In genomic region chr1:203582568-203582967, GRCh38 we compare ENCODE assay signal across 11 cellular contexts. TPM values are rescaled to one million over a fixed set of nuclear protein-coding genes. Genes with fewer than 3 reads are reported as not detected.
DNase-seq lines count a peak whose midpoint lies in the region; ATAC-seq and TF ChIP-seq lines count a peak whose summit lies in the region.
"Had no signal": no experiment of that assay in that cellular context is flagged by ENCODE, and none has a peak within 500 bp of the region (broad histone marks: within the 10 kb centered on the region; RNA-seq: fewer than 3 reads in every experiment).

No MANE protein-coding gene starts in this region.

- no peak for TF ChIP-seq CTCF in activated CD8-positive, alpha-beta T cell treated with anti-CD3 and anti-CD28 coated beads for 36 hours (IDR thresholded peaks at IDR 0.05)

- DNase-seq in G401 (ENCODE audit: low spot score) (peak; percentile 57), NCI-H446 treated with DMSO at 0.1 percent for 48 hours (lab: John Stamatoyannopoulos, UW) (peak; percentile 37), left lobe of liver (ENCODE audit: low spot score) (no peak), KBM-7 (no peak)
- DNase-seq in stimulated activated effector memory CD8-positive, alpha-beta T cell treated with anti-CD3 and anti-CD28 coated beads, Interleukin-12 subunit alpha, Interleukin-12 subunit beta, amount 100 ng/mL, for 72 hours (ENCODE audit: low spot score in 2 of 2), result no peak
- DNase-seq in activated CD8-positive, alpha-beta T cell treated with anti-CD3 and anti-CD28 coated beads for 36 hours, result no peak
- DNase-seq: Calu3; CD4-positive, alpha-beta T cell; DMS 273 treated with DMSO at 0.1 percent for 48 hours had no signal

- no peak overlapping the region for H3K4me3 Mint-ChIP-seq in stimulated activated effector memory CD8-positive, alpha-beta T cell treated with anti-CD3 and anti-CD28 coated beads, Interleukin-12 subunit alpha, Interleukin-12 subunit beta, amount 100 ng/mL, for 72 hours
- H3K4me3 Mint-ChIP-seq in activated CD8-positive, alpha-beta T cell treated with anti-CD3 and anti-CD28 coated beads for 36 hours, result no peak overlapping the region
- H3K4me3 Mint-ChIP-seq: B cell; CD4-positive, alpha-beta T cell had no signal

- ATAC-seq in left lobe of liver (peak; percentile 30), GM18873 (IDR thresholded peaks at IDR 0.05; ENCODE audit: low FRiP score, unreplicated experiment) (no peak)
- no peak for ATAC-seq in stimulated activated effector memory CD8-positive, alpha-beta T cell treated with anti-CD3 and anti-CD28 coated beads, Interleukin-12 subunit alpha, Interleukin-12 subunit beta, amount 100 ng/mL, for 72 hours
- no peak for ATAC-seq in activated CD8-positive, alpha-beta T cell treated with anti-CD3 and anti-CD28 coated beads for 36 hours

- peak overlapping the region; percentile 72 for H3K27ac Mint-ChIP-seq in stimulated activated effector memory CD8-positive, alpha-beta T cell treated with anti-CD3 and anti-CD28 coated beads, Interleukin-12 subunit alpha, Interleukin-12 subunit beta, amount 100 ng/mL, for 72 hours
- no peak overlapping the region for H3K27ac Mint-ChIP-seq in activated CD8-positive, alpha-beta T cell treated with anti-CD3 and anti-CD28 coated beads for 36 hours
- H3K27ac Mint-ChIP-seq: B cell; CD4-positive, alpha-beta T cell had no signal

- no peaks in the 10 kb centered on the region for H3K4me1 Mint-ChIP-seq in stimulated activated effector memory CD8-positive, alpha-beta T cell treated with anti-CD3 and anti-CD28 coated beads, Interleukin-12 subunit alpha, Interleukin-12 subunit beta, amount 100 ng/mL, for 72 hours
- no peaks in the 10 kb centered on the region for H3K4me1 Mint-ChIP-seq in activated CD8-positive, alpha-beta T cell treated with anti-CD3 and anti-CD28 coated beads for 36 hours (ENCODE audit: low read depth)
- H3K4me1 Mint-ChIP-seq: B cell had no signal

- intact Hi-C loops in activated CD8-positive, alpha-beta T cell treated with anti-CD3 and anti-CD28 coated beads for 36 hours (cut with micrococcal nuclease), result no loop called here

- H3K36me3 Mint-ChIP-seq in stimulated activated effector memory CD8-positive, alpha-beta T cell treated with anti-CD3 and anti-CD28 coated beads, Interleukin-12 subunit alpha, Interleukin-12 subunit beta, amount 100 ng/mL, for 72 hours, result no peaks in the 10 kb centered on the region
- no peaks in the 10 kb centered on the region for H3K36me3 Mint-ChIP-seq in activated CD8-positive, alpha-beta T cell treated with anti-CD3 and anti-CD28 coated beads for 36 hours (ENCODE audit: low read depth)

- H3K27me3 Mint-ChIP-seq in activated CD8-positive, alpha-beta T cell treated with anti-CD3 and anti-CD28 coated beads for 36 hours, result peaks cover 2% of the 10 kb centered on the region
- H3K27me3 Mint-ChIP-seq: CD4-positive, alpha-beta T cell had no signal

- CTCF ChIA-PET in activated CD8-positive, alpha-beta T cell treated with anti-CD3 and anti-CD28 coated beads for 36 hours (lab: Charles Lee), result no interaction called here

- POLR2A ChIA-PET in activated CD8-positive, alpha-beta T cell treated with anti-CD3 and anti-CD28 coated beads for 36 hours (lab: Charles Lee), result no interaction called here

- in situ Hi-C loops in G401 (cut with HindIII; ENCODE audit: low sequenced_read_pairs), result loop anchor here (25.0 kb wide), 1 partner anchor 130 kb away; no protein-coding TSS in a partner anchor
- in situ Hi-C loops in KBM-7 (cut with MboI; ENCODE audit: low pct_unique_long_range_greater_than_20kb, low sequenced_read_pairs), result no loop called here

- no peaks in the 10 kb centered on the region for H3K9me3 Mint-ChIP-seq in stimulated activated effector memory CD8-positive, alpha-beta T cell treated with anti-CD3 and anti-CD28 coated beads, Interleukin-12 subunit alpha, Interleukin-12 subunit beta, amount 100 ng/mL, for 72 hours
- no peaks in the 10 kb centered on the region for H3K9me3 Mint-ChIP-seq in activated CD8-positive, alpha-beta T cell treated with anti-CD3 and anti-CD28 coated beads for 36 hours
- H3K9me3 Mint-ChIP-seq: CD4-positive, alpha-beta T cell had no signal

RNA-seq across cellular contexts. Expression of gene ATP2B4, which starts 44.1 kb away (rescaled TPM):
- total RNA-seq in G401 (2014; rRNA removed; shearing (Covaris generic)), result 5.4 and 6.7 TPM in 2 replicates
- 9.9 TPM for total RNA-seq in left lobe of liver
- total RNA-seq in activated CD8-positive, alpha-beta T cell treated with anti-CD3 and anti-CD28 coated beads for 36 hours, result 10 to 100 TPM; 12.0 to 15.9 TPM

Comparison
In these comparisons a context has a peak if more than half of its experiments do, and no peak if none do; other contexts are left out.
1. DNase-seq: peak in G401 (single experiment) and NCI-H446 treated with DMSO at 0.1 percent for 48 hours (single experiment); none in left lobe of liver (single experiment), stimulated activated effector memory CD8-positive, alpha-beta T cell treated with anti-CD3 and anti-CD28 coated beads, Interleukin-12 subunit alpha, Interleukin-12 subunit beta, amount 100 ng/mL, for 72 hours (0 of 2), KBM-7 (single experiment) and activated CD8-positive, alpha-beta T cell treated with anti-CD3 and anti-CD28 coated beads for 36 hours (single experiment).